Comparison of ENCODE assay signal across 33 cellular contexts in the genomic region with DNA sequence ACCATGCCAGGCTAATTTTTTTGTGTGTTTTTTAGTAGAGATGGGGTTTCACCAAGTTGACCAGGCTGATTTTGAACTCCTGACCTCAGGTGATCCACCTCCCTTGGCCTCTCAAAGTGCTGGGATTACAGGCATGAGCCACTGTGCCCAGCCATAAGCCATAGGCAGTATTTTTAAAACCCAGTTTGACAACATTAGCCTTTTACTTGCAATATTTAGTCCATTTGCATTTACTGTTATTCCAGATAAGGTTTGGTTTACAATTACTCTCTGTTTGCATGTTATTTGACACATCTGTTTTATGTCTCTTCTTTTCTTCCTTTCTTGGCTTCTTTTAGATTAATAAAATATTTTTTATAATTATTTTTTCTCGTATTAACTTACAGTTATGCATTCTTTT.
"Had no signal": no experiment of that assay in that cellular context is flagged by ENCODE, and none has a peak within 500 bp of the region (broad histone marks: within the 10 kb centered on the region; RNA-seq: fewer than 3 reads in every experiment).

No MANE protein-coding gene starts in this region.

- H3K9me3 ChIP-seq: adrenal gland, body of pancreas, breast epithelium had no signal

- H3K27ac ChIP-seq: adrenal gland, body of pancreas, brain microvascular endothelial cell, breast epithelium, VCaP had no signal

- H3K4me1 ChIP-seq: adrenal gland, body of pancreas, breast epithelium had no signal

- DNase-seq: activated B cell treated with CpG ODN at 0.5 μM for 24 hours; activated CD4-positive, alpha-beta memory T cell treated with anti-CD3 and anti-CD28 coated beads for 36 hours; activated CD4-positive, alpha-beta T cell treated with anti-CD3 and anti-CD28 coated beads for 4 hours; activated CD4-positive, alpha-beta T cell treated with anti-CD3 and anti-CD28 coated beads, Interleukin-2, amount 10 ng/mL, durations not matched to agents 24 days and 14 days; activated CD4-positive, alpha-beta T cell treated with anti-CD3 and anti-CD28 coated beads, Interleukin-2, amount 50 U/mL, for 1 hour; activated CD4-positive, alpha-beta T cell treated with anti-CD3 and anti-CD28 coated beads, Interleukin-2, amount 50 U/mL, for 4 hours; activated CD4-positive, CD25-positive, alpha-beta regulatory T cell treated with anti-CD3 and anti-CD28 coated beads, Interleukin-2, amount 50 U/mL, for 72 hours; activated CD8-positive, alpha-beta T cell treated with anti-CD3 and anti-CD28 coated beads for 36 hours; activated effector memory CD4-positive, alpha-beta T cell treated with anti-CD3 and anti-CD28 coated beads, Interleukin-2, amount 50 U/mL, for 16 hours; activated gamma-delta T cell treated with Interleukin-2 at 50 U/mL for 16 hours; activated naive CD4-positive, alpha-beta T cell; activated naive CD4-positive, alpha-beta T cell treated with anti-CD3 and anti-CD28 coated beads for 36 hours; activated naive CD4-positive, alpha-beta T cell treated with anti-CD3 and anti-CD28 coated beads, Interleukin-2, amount 50 U/mL, for 16 hours; activated naive CD8-positive, alpha-beta T cell treated with anti-CD3 and anti-CD28 coated beads for 36 hours; activated T-cell treated with anti-CD3 and anti-CD28 coated beads for 4 hours; activated T-cell treated with anti-CD3 and anti-CD28 coated beads, Interleukin-2, amount 50 U/mL, for 1 hour; activated T-cell treated with anti-CD3 and anti-CD28 coated beads, Interleukin-2, amount 50 U/mL, for 4 hours; activated T-cell treated with anti-CD3 and anti-CD28 coated beads, Interleukin-2, amount 50 U/mL, for 72 hours; amniotic stem cell; aorta; body of pancreas; brain microvascular endothelial cell; central memory CD4-positive, alpha-beta T cell; T-helper 1 cell; T-helper 2 cell; T-helper 9 cell had no signal

- FAIRE-seq: astrocyte, TTC549 had no signal

- ATAC-seq: activated CD8-positive, alpha-beta T cell treated with anti-CD3 and anti-CD28 coated beads for 36 hours; activated naive CD4-positive, alpha-beta T cell treated with anti-CD3 and anti-CD28 coated beads, Interleukin-2, amount 50 U/mL, for 72 hours; activated T-cell treated with anti-CD3 and anti-CD28 coated beads, Interleukin-2, amount 50 U/mL, for 4 hours; activated T-cell treated with anti-CD3 and anti-CD28 coated beads, Interleukin-2, amount 50 U/mL, for 72 hours; activated T-helper 17 cell treated with anti-CD3 and anti-CD28 coated beads, Interleukin-2, amount 50 U/mL, for 72 hours; body of pancreas had no signal

- H3K36me3 ChIP-seq: adrenal gland, brain microvascular endothelial cell, breast epithelium had no signal

- H3K27me3 ChIP-seq: body of pancreas, breast epithelium had no signal

- H3K4me3 ChIP-seq: adrenal gland, body of pancreas, breast epithelium had no signal
